Comparison of ENCODE assay signal across 21 cellular contexts in genomic region chr6:121896771-121897170, GRCh38.
"Had no signal": no experiment of that assay in that cellular context is flagged by ENCODE, and none has a peak within 500 bp of the region (broad histone marks: within the 10 kb centered on the region; RNA-seq: fewer than 3 reads in every experiment).

No MANE protein-coding gene starts in this region.

- H3K27me3 ChIP-seq: gastroesophageal sphincter had no signal

- H3K36me3 Mint-ChIP-seq: activated naive CD4-positive, alpha-beta T cell treated with anti-CD3 and anti-CD28 coated beads, Interleukin-2, amount 50 U/mL, for 24 hours; brain; natural killer cell; type B pancreatic cell had no signal

- H3K4me1 Mint-ChIP-seq: activated CD4-positive, alpha-beta memory T cell treated with anti-CD3 and anti-CD28 coated beads, Interleukin-2, amount 10 ng/mL, durations not matched to agents 7 days and 5 days; activated CD4-positive, alpha-beta T cell treated with anti-CD3 and anti-CD28 coated beads for 36 hours; activated naive CD4-positive, alpha-beta T cell treated with anti-CD3 and anti-CD28 coated beads, Interleukin-2, amount 50 U/mL, for 24 hours; natural killer cell had no signal

- H3K9me3 ChIP-seq: gastroesophageal sphincter had no signal

- H3K9me3 Mint-ChIP-seq: activated CD4-positive, alpha-beta memory T cell treated with anti-CD3 and anti-CD28 coated beads, Interleukin-2, amount 10 ng/mL, durations not matched to agents 7 days and 5 days; activated naive CD4-positive, alpha-beta T cell treated with anti-CD3 and anti-CD28 coated beads, Interleukin-2, amount 50 U/mL, for 24 hours; activated T-cell treated with anti-CD3 and anti-CD28 coated beads, Interleukin-2, amount 50 U/mL, for 24 hours; type B pancreatic cell had no signal

- H3K27ac ChIP-seq: gastroesophageal sphincter had no signal

- H3K27me3 Mint-ChIP-seq: activated CD4-positive, alpha-beta memory T cell treated with anti-CD3 and anti-CD28 coated beads, Interleukin-2, amount 10 ng/mL, durations not matched to agents 7 days and 5 days; activated CD4-positive, alpha-beta T cell treated with anti-CD3 and anti-CD28 coated beads for 36 hours; activated naive CD4-positive, alpha-beta T cell treated with anti-CD3 and anti-CD28 coated beads, Interleukin-2, amount 50 U/mL, for 24 hours; activated T-cell treated with anti-CD3 and anti-CD28 coated beads, Interleukin-2, amount 50 U/mL, for 24 hours; brain; progenitor cell of endocrine pancreas; type B pancreatic cell had no signal

- H3K36me3 ChIP-seq: gastroesophageal sphincter had no signal

- H3K4me3 Mint-ChIP-seq: activated CD4-positive, alpha-beta memory T cell treated with anti-CD3 and anti-CD28 coated beads, Interleukin-2, amount 10 ng/mL, durations not matched to agents 7 days and 5 days; activated CD4-positive, alpha-beta T cell treated with anti-CD3 and anti-CD28 coated beads for 36 hours; activated naive CD4-positive, alpha-beta T cell treated with anti-CD3 and anti-CD28 coated beads, Interleukin-2, amount 50 U/mL, for 24 hours; activated T-cell treated with anti-CD3 and anti-CD28 coated beads, Interleukin-2, amount 50 U/mL, for 24 hours; natural killer cell; type B pancreatic cell had no signal

- H3K4me3 ChIP-seq: gastroesophageal sphincter, skin epidermis had no signal

- DNase-seq: activated CD4-positive, alpha-beta memory T cell treated with anti-CD3 and anti-CD28 coated beads, Interleukin-2, amount 10 ng/mL, durations not matched to agents 7 days and 5 days; activated CD4-positive, alpha-beta T cell treated with anti-CD3 and anti-CD28 coated beads for 36 hours; activated effector memory CD4-positive, alpha-beta T cell treated with Interleukin-2 at 50 U/mL for 16 hours; activated T-cell treated with anti-CD3 and anti-CD28 coated beads, Interleukin-2, amount 50 U/mL, for 24 hours; amniotic stem cell; cortex of kidney; effector CD4-positive, alpha-beta T cell; natural killer cell; occipital lobe; right cardiac atrium; stimulated activated CD4-positive, alpha-beta T cell treated with anti-CD3 and anti-CD28 coated beads, Interleukin-4, amount 100 ng/mL, for 4 hours; stimulated activated CD8-positive, alpha-beta memory T cell treated with anti-CD3 and anti-CD28 coated beads, Interleukin-4, amount 100 ng/mL, for 48 hours; stimulated activated naive CD4-positive, alpha-beta T cell treated with Interleukin-2 at 50 U/mL for 16 hours; T-helper 2 cell had no signal

- ATAC-seq: activated CD4-positive, alpha-beta T cell treated with anti-CD3 and anti-CD28 coated beads for 36 hours; gastroesophageal sphincter; left lobe of liver; natural killer cell; right cardiac atrium had no signal

- H3K27ac Mint-ChIP-seq: activated CD4-positive, alpha-beta memory T cell treated with anti-CD3 and anti-CD28 coated beads, Interleukin-2, amount 10 ng/mL, durations not matched to agents 7 days and 5 days; activated CD4-positive, alpha-beta T cell treated with anti-CD3 and anti-CD28 coated beads for 36 hours; activated naive CD4-positive, alpha-beta T cell treated with anti-CD3 and anti-CD28 coated beads, Interleukin-2, amount 50 U/mL, for 24 hours; activated T-cell treated with anti-CD3 and anti-CD28 coated beads, Interleukin-2, amount 50 U/mL, for 24 hours; natural killer cell; progenitor cell of endocrine pancreas; type B pancreatic cell had no signal
